ENCODE assay signal across 1 cellular context in the genomic region with DNA sequence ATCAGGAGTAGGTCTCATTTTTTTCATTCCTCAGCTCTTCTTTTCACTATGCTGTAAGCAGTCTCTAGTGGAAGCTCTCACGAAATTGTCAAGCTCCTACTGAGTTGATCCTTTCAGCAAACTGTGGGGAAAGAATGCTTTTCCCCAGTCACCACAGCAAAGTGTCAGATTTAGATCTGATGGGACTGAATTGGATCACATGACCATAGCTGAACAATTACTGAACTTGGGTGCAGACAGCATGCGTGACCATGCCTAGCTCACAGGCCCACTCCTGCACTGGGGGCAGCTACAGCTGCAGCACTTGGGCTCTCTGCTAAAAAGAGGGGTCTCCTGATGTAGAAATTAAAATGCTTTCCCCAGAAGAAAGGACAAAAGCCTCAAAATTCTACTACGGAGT.
A peak's percentile ranks its signal among the peaks of the same experiment; 100 is the strongest.
TF ChIP-seq lines count a peak whose summit lies in the region.

No MANE protein-coding gene starts in this region.

TF ChIP-seq in GM12878, 131 proteins besides CTCF, POLR2A, EP300 and RAD21 (continued from another document):
- TF ChIP-seq, protein P1, sequence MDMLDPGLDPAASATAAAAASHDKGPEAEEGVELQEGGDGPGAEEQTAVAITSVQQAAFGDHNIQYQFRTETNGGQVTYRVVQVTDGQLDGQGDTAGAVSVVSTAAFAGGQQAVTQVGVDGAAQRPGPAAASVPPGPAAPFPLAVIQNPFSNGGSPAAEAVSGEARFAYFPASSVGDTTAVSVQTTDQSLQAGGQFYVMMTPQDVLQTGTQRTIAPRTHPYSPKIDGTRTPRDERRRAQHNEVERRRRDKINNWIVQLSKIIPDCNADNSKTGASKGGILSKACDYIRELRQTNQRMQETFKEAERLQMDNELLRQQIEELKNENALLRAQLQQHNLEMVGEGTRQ (IDR thresholded peaks at IDR 0.05; ENCODE audit: borderline replicate concordance, low read depth, low read length) = peak; percentile 59; the same call in 1 of the 2 replicates
